ENCODE assay signal across 10 cellular contexts in the genomic region with DNA sequence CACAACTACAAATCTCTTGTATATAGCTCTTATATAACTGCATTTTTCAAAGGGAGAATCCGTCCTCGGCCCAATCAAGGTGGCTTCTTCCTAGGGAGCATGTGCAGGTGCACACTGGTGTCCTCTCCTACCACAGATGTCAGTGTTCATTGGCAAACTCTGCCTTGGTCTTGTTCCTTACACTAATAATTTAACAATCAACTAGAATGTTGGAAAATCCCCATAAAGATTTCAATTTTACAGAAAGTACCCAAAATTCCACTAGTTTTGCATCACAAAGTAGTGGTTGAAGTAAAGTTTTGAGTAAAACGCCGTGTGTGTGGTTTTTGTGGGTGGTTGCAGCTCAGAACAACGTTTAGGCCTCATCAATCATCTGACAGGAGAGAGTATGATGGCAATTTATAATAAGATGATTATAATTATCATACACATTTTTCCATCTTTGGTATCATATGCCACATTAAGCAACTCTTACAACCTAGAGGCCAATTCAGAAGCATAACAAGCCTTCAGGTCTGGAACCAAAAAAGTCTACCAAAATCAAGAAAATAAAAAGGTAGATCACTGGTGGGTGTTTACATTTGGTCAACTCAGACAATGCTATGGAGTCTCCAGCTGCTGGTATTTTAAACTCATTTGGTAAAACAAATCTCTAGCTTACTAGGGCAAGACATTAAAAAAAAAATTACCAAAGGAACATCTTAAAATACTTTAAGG.
DNase-seq lines count a peak whose midpoint lies in the region; ATAC-seq and TF ChIP-seq lines count a peak whose summit lies in the region.
"Had no signal": no experiment of that assay in that cellular context is flagged by ENCODE, and none has a peak within 500 bp of the region (broad histone marks: within the 10 kb centered on the region; RNA-seq: fewer than 3 reads in every experiment).

No MANE protein-coding gene starts in this region.

- H3K27me3 ChIP-seq in PC-9 (ENCODE audit: insufficient read depth, low read depth): no peaks in the 10 kb centered on the region

- POLR2A ChIA-PET in PC-9 (lab: Charles Lee; ENCODE audit: unreplicated experiment): no interaction called here

- no peak overlapping the region for H2AFZ ChIP-seq in PC-9

- H3K27ac ChIP-seq in PC-9: no peak overlapping the region
- H3K27ac ChIP-seq: epithelial cell of prostate had no signal

- peak overlapping the region; percentile 99 for H3K27ac Mint-ChIP-seq in activated CD4-positive, alpha-beta T cell treated with anti-CD3 and anti-CD28 coated beads, Interleukin-2, amount 10 ng/mL, durations not matched to agents 24 days and 14 days

- peaks cover 28% of the 10 kb centered on the region for H3K36me3 Mint-ChIP-seq in activated CD4-positive, alpha-beta T cell treated with anti-CD3 and anti-CD28 coated beads, Interleukin-2, amount 10 ng/mL, durations not matched to agents 24 days and 14 days (ENCODE audit: low read depth)

- no peak overlapping the region for H3K4me3 ChIP-seq in PC-9

- H3K4me2 ChIP-seq in PC-9: no peak overlapping the region

- no peak for TF ChIP-seq CTCF in PC-9 (conservative IDR thresholded peaks at IDR 0.05)

- CTCF ChIA-PET in PC-9 (lab: Charles Lee): no interaction called here

- no peaks in the 10 kb centered on the region; the same call in 1 of the 2 replicates for H3F3A ChIP-seq in PC-9 (ENCODE audit: insufficient read depth, low read depth)

- BruUV-seq in PC-9 (replicated peaks; lab: Mats Ljungman, UMichigan): no TSS peak

- H3K9me2 ChIP-seq in PC-9 (ENCODE audit: insufficient read depth): no peaks in the 10 kb centered on the region; the same call in 1 of the 2 replicates

- DNase-seq in activated CD4-positive, alpha-beta T cell treated with anti-CD3 and anti-CD28 coated beads, Interleukin-2, amount 10 ng/mL, durations not matched to agents 24 days and 14 days: peak; percentile 87
- peak; percentile 43 to 53 (median 45) for DNase-seq in stimulated activated CD4-positive, alpha-beta T cell treated with anti-CD3 and anti-CD28 coated beads, Interleukin-12 subunit alpha, Interleukin-12 subunit beta, amount 100 ng/mL, for 48 hours (ENCODE audit: low read depth in 2 of 3, low spot score in 1 of 3)
- no peak for DNase-seq in posterior vena cava (ENCODE audit: low spot score)
- no peak for DNase-seq in PC-9
- no peak for DNase-seq in SIG-M5 (lab: John Stamatoyannopoulos, UW)
- no peak for DNase-seq in AG08395 (ENCODE audit: low spot score)

- intact Hi-C loops in activated CD4-positive, alpha-beta T cell treated with anti-CD3 and anti-CD28 coated beads, Interleukin-2, amount 10 ng/mL, durations not matched to agents 24 days and 14 days (cut with micrococcal nuclease): loop anchor here (1.0 to 10.0 kb wide), 14 partner anchors 8 to 464 kb away; partner anchors contain the start of genes ARL8B and ITPR1
- intact Hi-C loops in posterior vena cava (cut with DNase I) (no loop called here), PC-9 (cut with micrococcal nuclease; ENCODE audit: unreplicated experiment) (no loop called here)

- H3K4me1 Mint-ChIP-seq in activated CD4-positive, alpha-beta T cell treated with anti-CD3 and anti-CD28 coated beads, Interleukin-2, amount 10 ng/mL, durations not matched to agents 24 days and 14 days: peaks cover 77% of the 10 kb centered on the region

- H4K20me1 ChIP-seq in PC-9 (ENCODE audit: insufficient read depth): no peaks in the 10 kb centered on the region

- peak; percentile 55 for ATAC-seq in GM18909 (IDR thresholded peaks at IDR 0.05; ENCODE audit: poor library complexity, unreplicated experiment)
- ATAC-seq in HG02884 (IDR thresholded peaks at IDR 0.05; ENCODE audit: unreplicated experiment): peak; percentile 43

- no peaks in the 10 kb centered on the region for H3K27me3 Mint-ChIP-seq in activated CD4-positive, alpha-beta T cell treated with anti-CD3 and anti-CD28 coated beads, Interleukin-2, amount 10 ng/mL, durations not matched to agents 24 days and 14 days

- H3K9me3 ChIP-seq in PC-9 (ENCODE audit: insufficient read depth, low read depth): no peaks in the 10 kb centered on the region

- H3K4me1 ChIP-seq in PC-9 (replicated peaks; ENCODE audit: insufficient read depth): peaks cover 14% of the 10 kb centered on the region

- peaks cover 5% of the 10 kb centered on the region for H3K9me3 Mint-ChIP-seq in activated CD4-positive, alpha-beta T cell treated with anti-CD3 and anti-CD28 coated beads, Interleukin-2, amount 10 ng/mL, durations not matched to agents 24 days and 14 days
- H3K9me3 Mint-ChIP-seq: neural crest cell had no signal

- H3K4me3 Mint-ChIP-seq in activated CD4-positive, alpha-beta T cell treated with anti-CD3 and anti-CD28 coated beads, Interleukin-2, amount 10 ng/mL, durations not matched to agents 24 days and 14 days: peak overlapping the region; percentile 72
- H3K4me3 Mint-ChIP-seq: neural crest cell had no signal

- no peaks in the 10 kb centered on the region for H3K36me3 ChIP-seq in PC-9 (ENCODE audit: low read depth)

- no peaks in the 10 kb centered on the region for H3K79me2 ChIP-seq in PC-9 (ENCODE audit: low read depth)

Comparison
In these comparisons a context has a peak if more than half of its experiments do, and no peak if none do; other contexts are left out.
1. DNase-seq: peak in activated CD4-positive, alpha-beta T cell treated with anti-CD3 and anti-CD28 coated beads, Interleukin-2, amount 10 ng/mL, durations not matched to agents 24 days and 14 days (single experiment) and stimulated activated CD4-positive, alpha-beta T cell treated with anti-CD3 and anti-CD28 coated beads, Interleukin-12 subunit alpha, Interleukin-12 subunit beta, amount 100 ng/mL, for 48 hours (3 of 3); none in posterior vena cava (single experiment), PC-9 (0 of 2), SIG-M5 (single experiment) and AG08395 (single experiment).